In genomic region chr12:66118240-66118891, GRCh38 we compare ENCODE assay signal across 21 cellular contexts. TPM values are rescaled to one million over a fixed set of nuclear protein-coding genes. Genes with fewer than 3 reads are reported as not detected.
DNase-seq lines count a peak whose midpoint lies in the region; ATAC-seq and TF ChIP-seq lines count a peak whose summit lies in the region.
"Had no signal": no experiment of that assay in that cellular context is flagged by ENCODE, and none has a peak within 500 bp of the region (broad histone marks: within the 10 kb centered on the region; RNA-seq: fewer than 3 reads in every experiment).

No MANE protein-coding gene starts in this region.

- POLR2A ChIA-PET in Panc1 (lab: Charles Lee) = interaction anchor here (0.7 kb wide), 1 partner anchor 294 kb away, joined by 11 read pairs; the partner anchor contains the start of gene HMGA2

- H3K36me3 Mint-ChIP-seq in activated CD8-positive, alpha-beta memory T cell treated with anti-CD3 and anti-CD28 coated beads, Interleukin-2, amount 10 ng/mL, durations not matched to agents 7 days and 5 days = peaks cover 27% of the 10 kb centered on the region

- no peak for TF ChIP-seq POLR2A in heart left ventricle (IDR thresholded peaks at IDR 0.05)

- peak; percentile 36 for ATAC-seq in activated CD8-positive, alpha-beta memory T cell treated with anti-CD3 and anti-CD28 coated beads, Interleukin-2, amount 10 ng/mL, durations not matched to agents 7 days and 5 days
- peak; percentile 52 for ATAC-seq in HG02938 (IDR thresholded peaks at IDR 0.05; ENCODE audit: unreplicated experiment)
- ATAC-seq in Panc1 = peak; percentile 62
- no peak for ATAC-seq in heart left ventricle
- no peak for ATAC-seq in HG02763 (IDR thresholded peaks at IDR 0.05; ENCODE audit: unreplicated experiment)
- ATAC-seq: heart right ventricle had no signal

- no peak for TF ChIP-seq CTCF in Panc1 (IDR thresholded peaks at IDR 0.05)
- TF ChIP-seq CTCF in heart left ventricle (IDR thresholded peaks at IDR 0.05) = no peak

- no peak overlapping the region for H3K27ac Mint-ChIP-seq in activated CD8-positive, alpha-beta memory T cell treated with anti-CD3 and anti-CD28 coated beads, Interleukin-2, amount 10 ng/mL, durations not matched to agents 7 days and 5 days
- H3K27ac Mint-ChIP-seq: activated naive CD4-positive, alpha-beta T cell treated with anti-CD3 and anti-CD28 coated beads, Interleukin-2, amount 10 ng/mL, durations not matched to agents 7 days and 5 days had no signal

- BruUV-seq in Panc1 (replicated peaks; lab: Mats Ljungman, UMichigan) = no TSS peak

- CTCF ChIA-PET in activated CD8-positive, alpha-beta memory T cell treated with anti-CD3 and anti-CD28 coated beads, Interleukin-2, amount 10 ng/mL, durations not matched to agents 7 days and 5 days (lab: Charles Lee) = interaction anchor here (0.6 kb wide), 1 partner anchor 1328 kb away, joined by 3 read pairs; no protein-coding TSS in a partner anchor
- CTCF ChIA-PET in Panc1 (lab: Charles Lee) = interaction anchor here (0.5 kb wide), 1 partner anchor 743 kb away, joined by 3 read pairs; no protein-coding TSS in a partner anchor

- no peak for DNase-seq in activated CD8-positive, alpha-beta memory T cell treated with anti-CD3 and anti-CD28 coated beads, Interleukin-2, amount 10 ng/mL, durations not matched to agents 7 days and 5 days
- no peak for DNase-seq in activated CD8-positive, alpha-beta memory T cell treated with anti-CD3 and anti-CD28 coated beads, Interleukin-2, amount 50 U/mL, for 4 hours
- no peak for DNase-seq in Panc1 (ENCODE audit: low read depth, low spot score)
- DNase-seq in iris pigment epithelial cell (ENCODE audit: low read depth) = peak; percentile 71
- no peak for DNase-seq in heart left ventricle
- no peak for DNase-seq in NCI-H2107 (lab: John Stamatoyannopoulos, UW)
- DNase-seq: activated CD4-positive, alpha-beta T cell treated with anti-CD3 and anti-CD28 coated beads, Interleukin-2, amount 50 U/mL, for 1 hour; activated naive CD4-positive, alpha-beta T cell treated with anti-CD3 and anti-CD28 coated beads, Interleukin-2, amount 10 ng/mL, durations not matched to agents 7 days and 5 days; activated T-cell treated with anti-CD3 and anti-CD28 coated beads for 4 hours; GDM1; heart right ventricle; KG1; NCI-H2029; NCI-H446 treated with DMSO at 0.1 percent for 48 hours; retina; stimulated activated CD4-positive, alpha-beta T cell treated with anti-CD3 and anti-CD28 coated beads, Interleukin-12 subunit alpha, Interleukin-12 subunit beta, amount 100 ng/mL, for 4 hours; stimulated activated CD8-positive, alpha-beta memory T cell treated with anti-CD3 and anti-CD28 coated beads, Interleukin-4, amount 100 ng/mL, for 48 hours had no signal

- H3K9me3 Mint-ChIP-seq in activated CD8-positive, alpha-beta memory T cell treated with anti-CD3 and anti-CD28 coated beads, Interleukin-2, amount 10 ng/mL, durations not matched to agents 7 days and 5 days (ENCODE audit: low read depth) = no peaks in the 10 kb centered on the region
- H3K9me3 Mint-ChIP-seq: activated naive CD4-positive, alpha-beta T cell treated with anti-CD3 and anti-CD28 coated beads, Interleukin-2, amount 10 ng/mL, durations not matched to agents 7 days and 5 days had no signal

- no peak overlapping the region for H3K4me3 ChIP-seq in Panc1 (ENCODE audit: low read depth in 2 of 2, low read length in 2 of 2)
- no peak overlapping the region for H3K4me3 ChIP-seq in heart left ventricle
- H3K4me3 ChIP-seq: ascending aorta, heart right ventricle had no signal

- H3K4me1 Mint-ChIP-seq in activated CD8-positive, alpha-beta memory T cell treated with anti-CD3 and anti-CD28 coated beads, Interleukin-2, amount 10 ng/mL, durations not matched to agents 7 days and 5 days = peaks cover 18% of the 10 kb centered on the region

- H3K9me3 ChIP-seq in Panc1 (ENCODE audit: control insufficient read depth, insufficient read depth, low read depth, low read length) = no peaks in the 10 kb centered on the region
- no peaks in the 10 kb centered on the region for H3K9me3 ChIP-seq in heart left ventricle
- H3K9me3 ChIP-seq: ascending aorta, heart right ventricle had no signal

- H3K27me3 ChIP-seq in Panc1 (ENCODE audit: control insufficient read depth, insufficient read depth, low read length) = no peaks in the 10 kb centered on the region
- no peaks in the 10 kb centered on the region for H3K27me3 ChIP-seq in heart left ventricle
- H3K27me3 ChIP-seq: ascending aorta, heart right ventricle had no signal

- 95 to 98% (median 96%) methylated on average over 9 of the region's 9 CpGs for WGBS in heart left ventricle, 4 donors

- peaks cover 14% of the 10 kb centered on the region; the same call in 1 of the 2 replicates for H3K36me3 ChIP-seq in Panc1 (ENCODE audit: control insufficient read depth, insufficient read depth, low read length)
- peaks cover 0 to 34% (median 28%) of the 10 kb centered on the region in 9 donors for H3K36me3 ChIP-seq in heart left ventricle

- no peak overlapping the region for H3K27ac ChIP-seq in Panc1 (ENCODE audit: low read length)
- H3K27ac ChIP-seq in heart left ventricle = no peak overlapping the region
- H3K27ac ChIP-seq: ascending aorta, C4-2B, heart right ventricle had no signal

- H3K4me1 ChIP-seq in Panc1 (ENCODE audit: control insufficient read depth, insufficient read depth, low read length) (no peaks in the 10 kb centered on the region), heart left ventricle (no peaks in the 10 kb centered on the region)

- H3K27me3 Mint-ChIP-seq in activated CD8-positive, alpha-beta memory T cell treated with anti-CD3 and anti-CD28 coated beads, Interleukin-2, amount 10 ng/mL, durations not matched to agents 7 days and 5 days = no peaks in the 10 kb centered on the region

- H3K4me3 Mint-ChIP-seq in activated CD8-positive, alpha-beta memory T cell treated with anti-CD3 and anti-CD28 coated beads, Interleukin-2, amount 10 ng/mL, durations not matched to agents 7 days and 5 days = no peak overlapping the region
- H3K4me3 Mint-ChIP-seq: activated naive CD4-positive, alpha-beta T cell treated with anti-CD3 and anti-CD28 coated beads, Interleukin-2, amount 10 ng/mL, durations not matched to agents 7 days and 5 days had no signal

- in situ Hi-C loops in Panc1 (cut with HindIII; ENCODE audit: low pct_unique_long_range_greater_than_20kb, low sequenced_read_pairs) = no loop called here

- intact Hi-C loops in Panc1 (cut with micrococcal nuclease; ENCODE audit: unreplicated experiment) (loop anchor here (10.0 kb wide), 1 partner anchor 1224 kb away; no protein-coding TSS in a partner anchor), heart left ventricle (cut with DNase I) (loop anchor here in 1 of 10 donors (10.0 kb wide), 1 partner anchor 1224 kb away; no protein-coding TSS in a partner anchor)

RNA-seq across cellular contexts. Expression of gene LLPH, which starts 12.2 kb away (rescaled TPM):
- total RNA-seq in activated CD8-positive, alpha-beta memory T cell treated with anti-CD3 and anti-CD28 coated beads, Interleukin-2, amount 10 ng/mL, durations not matched to agents 7 days and 5 days = 10 to 100 TPM; 35.3 to 40.3 TPM
- total RNA-seq in Panc1 (2021; ENCODE audit: unreplicated experiment) (40.5 TPM), heart left ventricle (10 to 100 TPM in 7 of 9 donors, 1 to 10 TPM in 2; 5.0 to 36.4 (median 18.3) TPM)
- polyA plus RNA-seq in Panc1 (2012; ENCODE audit: insufficient read length) = 19.6 TPM
- polyA plus RNA-seq in heart left ventricle = 10 to 100 TPM; 11.4 to 49.1 TPM

RNA-seq across cellular contexts. Expression of gene TMBIM4, which starts 51.4 kb away (rescaled TPM):
- 10 to 100 TPM; 50.5 to 64.5 TPM for total RNA-seq in activated CD8-positive, alpha-beta memory T cell treated with anti-CD3 and anti-CD28 coated beads, Interleukin-2, amount 10 ng/mL, durations not matched to agents 7 days and 5 days
- total RNA-seq in Panc1 (2021; ENCODE audit: unreplicated experiment) = 115 TPM
- polyA plus RNA-seq in Panc1 (2012; ENCODE audit: insufficient read length) = 170 TPM
- total RNA-seq in heart left ventricle = 100 to 1,000 TPM in 1 of 9 donors, 10 to 100 TPM in 8; 52.2 to 131 (median 85.3) TPM
- 100 to 1,000 TPM in 1 of 2 donors, 10 to 100 TPM in 1; 91.2 to 129 TPM for polyA plus RNA-seq in heart left ventricle

Comparison
In these comparisons a context has a peak if more than half of its experiments do, and no peak if none do; other contexts are left out.
1. ATAC-seq: peak in activated CD8-positive, alpha-beta memory T cell treated with anti-CD3 and anti-CD28 coated beads, Interleukin-2, amount 10 ng/mL, durations not matched to agents 7 days and 5 days (single experiment), HG02938 (single experiment) and Panc1 (single experiment); none in heart left ventricle (0 of 4) and HG02763 (single experiment).